ENCODE assay signal across 1 cellular context in the genomic region with DNA sequence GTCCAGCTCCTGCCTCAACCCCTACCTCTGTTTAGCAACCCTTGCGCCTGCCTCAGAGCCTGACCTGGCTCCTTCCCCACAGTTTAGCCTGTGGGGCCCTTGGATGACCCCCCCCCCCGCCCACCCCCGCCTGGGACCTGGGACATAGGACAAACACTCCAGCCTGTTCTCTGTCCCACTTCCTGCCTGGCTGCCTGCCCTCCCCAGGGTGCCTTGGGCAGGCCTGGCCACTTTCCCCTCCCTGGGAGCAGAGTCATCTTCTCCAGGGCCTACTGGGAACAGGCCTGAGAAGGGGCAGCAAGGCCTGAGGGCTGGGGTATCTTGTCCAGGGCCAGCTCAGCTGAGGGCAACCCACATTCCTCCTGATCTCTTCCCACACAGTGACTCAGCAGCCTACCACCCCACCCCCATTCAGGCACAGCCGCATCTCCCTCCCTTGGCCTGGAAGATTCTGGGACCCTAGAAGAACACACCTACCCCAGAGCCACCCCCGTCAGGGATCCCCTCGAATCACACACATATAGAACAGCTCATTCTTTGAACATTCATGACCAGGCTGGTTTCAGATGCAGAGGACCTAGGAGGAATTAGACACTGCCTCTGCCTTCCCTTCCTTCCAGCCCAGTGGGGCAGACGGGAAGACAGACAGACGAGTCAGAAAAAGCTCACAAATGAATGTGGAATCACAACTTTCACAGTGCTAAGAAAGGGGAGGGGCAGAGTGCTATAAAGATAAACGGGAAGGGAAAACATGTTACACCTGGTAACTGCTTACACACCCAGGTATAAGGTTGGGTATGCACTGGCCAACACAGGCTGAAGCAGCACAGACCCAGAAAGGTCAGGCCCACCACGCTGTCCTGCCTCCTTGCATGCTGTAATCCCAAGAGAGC.
TF ChIP-seq lines count a peak whose summit lies in the region.

No MANE protein-coding gene starts in this region.

TF ChIP-seq in K562, 482 proteins besides CTCF, POLR2A, EP300 and RAD21 (continued from another document and continues in another):
- TF ChIP-seq, protein P1, sequence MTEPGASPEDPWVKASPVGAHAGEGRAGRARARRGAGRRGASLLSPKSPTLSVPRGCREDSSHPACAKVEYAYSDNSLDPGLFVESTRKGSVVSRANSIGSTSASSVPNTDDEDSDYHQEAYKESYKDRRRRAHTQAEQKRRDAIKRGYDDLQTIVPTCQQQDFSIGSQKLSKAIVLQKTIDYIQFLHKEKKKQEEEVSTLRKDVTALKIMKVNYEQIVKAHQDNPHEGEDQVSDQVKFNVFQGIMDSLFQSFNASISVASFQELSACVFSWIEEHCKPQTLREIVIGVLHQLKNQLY (CRISPR knock-in tag; conservative IDR thresholded peaks at IDR 0.05): no peak
- TF ChIP-seq EWSR1 (IDR thresholded peaks at IDR 0.05; ENCODE audit: borderline replicate concordance, low read depth, partially characterized antibody) (no peak), MEF2A (IDR thresholded peaks at IDR 0.05; ENCODE audit: control insufficient read depth, low read depth, low read length) (no peak), ZNF324 (CRISPR knock-in tag; IDR thresholded peaks at IDR 0.05) (no peak), TEAD1 (CRISPR knock-in tag; IDR thresholded peaks at IDR 0.05) (peak in 1 of 2 experiments; percentile 82; a peak in 1 of 4 replicates), STAT5A (IDR thresholded peaks at IDR 0.05; ENCODE audit: borderline replicate concordance, low read length) (no peak), ZNF699 (CRISPR knock-in tag; IDR thresholded peaks at IDR 0.05; ENCODE audit: insufficient replicate concordance) (no peak), ZNF217 (CRISPR knock-in tag; IDR thresholded peaks at IDR 0.05) (no peak), ETV6 (IDR thresholded peaks at IDR 0.05; ENCODE audit: borderline replicate concordance in 1 of 2, low read depth in 2 of 2, low read length in 1 of 2) (no peak), ETV6 (CRISPR knock-in tag; IDR thresholded peaks at IDR 0.05; ENCODE audit: borderline replicate concordance) (no peak), BCL6 (CRISPR knock-in tag; IDR thresholded peaks at IDR 0.05) (no peak), KAT7 (CRISPR knock-in tag; IDR thresholded peaks at IDR 0.05; ENCODE audit: borderline replicate concordance) (0 out of 2 replicates have a peak, but pooled peaks have one; percentile 47), PPARD (CRISPR knock-in tag; IDR thresholded peaks at IDR 0.05) (no peak), ZNF583 (CRISPR knock-in tag; IDR thresholded peaks at IDR 0.05) (0 out of 2 replicates have a peak, but pooled peaks have one; percentile 46), MAFF (IDR thresholded peaks at IDR 0.05; ENCODE audit: low read length) (peak; percentile 79), ZNF644 (tag; IDR thresholded peaks at IDR 0.05; ENCODE audit: low read depth) (no peak; the same call in 1 of the 2 replicates), SETDB1 (IDR thresholded peaks at IDR 0.05; ENCODE audit: low read length) (no peak), CHD4 (IDR thresholded peaks at IDR 0.05; ENCODE audit: insufficient read depth, insufficient replicate concordance, low read depth, low read length, poor library complexity, severe bottlenecking) (no peak), ZNF717 (CRISPR knock-in tag; IDR thresholded peaks at IDR 0.05) (no peak), ZC3H8 (IDR thresholded peaks at IDR 0.05) (no peak), SRSF7 (optimal IDR thresholded peaks at IDR 0.05; ENCODE audit: low read depth, low read length) (no peak), COPS2 (conservative IDR thresholded peaks at IDR 0.05) (no peak), SIN3B (IDR thresholded peaks at IDR 0.05; ENCODE audit: low read depth) (0 out of 2 replicates have a peak, but pooled peaks have one; percentile 25), KDM5B (IDR thresholded peaks at IDR 0.05; ENCODE audit: insufficient replicate concordance, low read depth, low read length) (no peak)
- TF ChIP-seq, protein P2, sequence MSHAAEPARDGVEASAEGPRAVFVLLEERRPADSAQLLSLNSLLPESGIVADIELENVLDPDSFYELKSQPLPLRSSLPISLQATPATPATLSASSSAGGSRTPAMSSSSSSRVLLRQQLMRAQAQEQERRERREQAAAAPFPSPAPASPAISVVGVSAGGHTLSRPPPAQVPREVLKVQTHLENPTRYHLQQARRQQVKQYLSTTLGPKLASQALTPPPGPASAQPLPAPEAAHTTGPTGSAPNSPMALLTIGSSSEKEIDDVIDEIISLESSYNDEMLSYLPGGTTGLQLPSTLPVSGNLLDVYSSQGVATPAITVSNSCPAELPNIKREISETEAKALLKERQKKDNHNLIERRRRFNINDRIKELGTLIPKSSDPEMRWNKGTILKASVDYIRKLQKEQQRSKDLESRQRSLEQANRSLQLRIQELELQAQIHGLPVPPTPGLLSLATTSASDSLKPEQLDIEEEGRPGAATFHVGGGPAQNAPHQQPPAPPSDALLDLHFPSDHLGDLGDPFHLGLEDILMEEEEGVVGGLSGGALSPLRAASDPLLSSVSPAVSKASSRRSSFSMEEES (CRISPR knock-in tag; IDR thresholded peaks at IDR 0.05): no peak
- TF ChIP-seq, protein P3, sequence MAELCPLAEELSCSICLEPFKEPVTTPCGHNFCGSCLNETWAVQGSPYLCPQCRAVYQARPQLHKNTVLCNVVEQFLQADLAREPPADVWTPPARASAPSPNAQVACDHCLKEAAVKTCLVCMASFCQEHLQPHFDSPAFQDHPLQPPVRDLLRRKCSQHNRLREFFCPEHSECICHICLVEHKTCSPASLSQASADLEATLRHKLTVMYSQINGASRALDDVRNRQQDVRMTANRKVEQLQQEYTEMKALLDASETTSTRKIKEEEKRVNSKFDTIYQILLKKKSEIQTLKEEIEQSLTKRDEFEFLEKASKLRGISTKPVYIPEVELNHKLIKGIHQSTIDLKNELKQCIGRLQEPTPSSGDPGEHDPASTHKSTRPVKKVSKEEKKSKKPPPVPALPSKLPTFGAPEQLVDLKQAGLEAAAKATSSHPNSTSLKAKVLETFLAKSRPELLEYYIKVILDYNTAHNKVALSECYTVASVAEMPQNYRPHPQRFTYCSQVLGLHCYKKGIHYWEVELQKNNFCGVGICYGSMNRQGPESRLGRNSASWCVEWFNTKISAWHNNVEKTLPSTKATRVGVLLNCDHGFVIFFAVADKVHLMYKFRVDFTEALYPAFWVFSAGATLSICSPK (IDR thresholded peaks at IDR 0.05; ENCODE audit: borderline replicate concordance): no peak
- TF ChIP-seq, protein P4, sequence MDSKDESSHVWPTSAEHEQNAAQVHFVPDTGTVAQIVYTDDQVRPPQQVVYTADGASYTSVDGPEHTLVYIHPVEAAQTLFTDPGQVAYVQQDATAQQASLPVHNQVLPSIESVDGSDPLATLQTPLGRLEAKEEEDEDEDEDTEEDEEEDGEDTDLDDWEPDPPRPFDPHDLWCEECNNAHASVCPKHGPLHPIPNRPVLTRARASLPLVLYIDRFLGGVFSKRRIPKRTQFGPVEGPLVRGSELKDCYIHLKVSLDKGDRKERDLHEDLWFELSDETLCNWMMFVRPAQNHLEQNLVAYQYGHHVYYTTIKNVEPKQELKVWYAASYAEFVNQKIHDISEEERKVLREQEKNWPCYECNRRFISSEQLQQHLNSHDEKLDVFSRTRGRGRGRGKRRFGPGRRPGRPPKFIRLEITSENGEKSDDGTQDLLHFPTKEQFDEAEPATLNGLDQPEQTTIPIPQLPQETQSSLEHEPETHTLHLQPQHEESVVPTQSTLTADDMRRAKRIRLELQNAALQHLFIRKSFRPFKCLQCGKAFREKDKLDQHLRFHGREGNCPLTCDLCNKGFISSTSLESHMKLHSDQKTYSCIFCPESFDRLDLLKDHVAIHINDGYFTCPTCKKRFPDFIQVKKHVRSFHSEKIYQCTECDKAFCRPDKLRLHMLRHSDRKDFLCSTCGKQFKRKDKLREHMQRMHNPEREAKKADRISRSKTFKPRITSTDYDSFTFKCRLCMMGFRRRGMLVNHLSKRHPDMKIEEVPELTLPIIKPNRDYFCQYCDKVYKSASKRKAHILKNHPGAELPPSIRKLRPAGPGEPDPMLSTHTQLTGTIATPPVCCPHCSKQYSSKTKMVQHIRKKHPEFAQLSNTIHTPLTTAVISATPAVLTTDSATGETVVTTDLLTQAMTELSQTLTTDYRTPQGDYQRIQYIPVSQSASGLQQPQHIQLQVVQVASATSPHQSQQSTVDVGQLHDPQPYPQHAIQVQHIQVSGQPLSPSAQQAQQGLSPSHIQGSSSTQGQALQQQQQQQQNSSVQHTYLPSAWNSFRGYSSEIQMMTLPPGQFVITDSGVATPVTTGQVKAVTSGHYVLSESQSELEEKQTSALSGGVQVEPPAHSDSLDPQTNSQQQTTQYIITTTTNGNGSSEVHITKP (IDR thresholded peaks at IDR 0.05; ENCODE audit: partially characterized antibody): peak; percentile 72
- TF ChIP-seq, protein P5, sequence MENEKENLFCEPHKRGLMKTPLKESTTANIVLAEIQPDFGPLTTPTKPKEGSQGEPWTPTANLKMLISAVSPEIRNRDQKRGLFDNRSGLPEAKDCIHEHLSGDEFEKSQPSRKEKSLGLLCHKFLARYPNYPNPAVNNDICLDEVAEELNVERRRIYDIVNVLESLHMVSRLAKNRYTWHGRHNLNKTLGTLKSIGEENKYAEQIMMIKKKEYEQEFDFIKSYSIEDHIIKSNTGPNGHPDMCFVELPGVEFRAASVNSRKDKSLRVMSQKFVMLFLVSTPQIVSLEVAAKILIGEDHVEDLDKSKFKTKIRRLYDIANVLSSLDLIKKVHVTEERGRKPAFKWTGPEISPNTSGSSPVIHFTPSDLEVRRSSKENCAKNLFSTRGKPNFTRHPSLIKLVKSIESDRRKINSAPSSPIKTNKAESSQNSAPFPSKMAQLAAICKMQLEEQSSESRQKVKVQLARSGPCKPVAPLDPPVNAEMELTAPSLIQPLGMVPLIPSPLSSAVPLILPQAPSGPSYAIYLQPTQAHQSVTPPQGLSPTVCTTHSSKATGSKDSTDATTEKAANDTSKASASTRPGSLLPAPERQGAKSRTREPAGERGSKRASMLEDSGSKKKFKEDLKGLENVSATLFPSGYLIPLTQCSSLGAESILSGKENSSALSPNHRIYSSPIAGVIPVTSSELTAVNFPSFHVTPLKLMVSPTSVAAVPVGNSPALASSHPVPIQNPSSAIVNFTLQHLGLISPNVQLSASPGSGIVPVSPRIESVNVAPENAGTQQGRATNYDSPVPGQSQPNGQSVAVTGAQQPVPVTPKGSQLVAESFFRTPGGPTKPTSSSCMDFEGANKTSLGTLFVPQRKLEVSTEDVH (IDR thresholded peaks at IDR 0.05; ENCODE audit: low read depth, partially characterized antibody): no peak
- TF ChIP-seq, protein P6, sequence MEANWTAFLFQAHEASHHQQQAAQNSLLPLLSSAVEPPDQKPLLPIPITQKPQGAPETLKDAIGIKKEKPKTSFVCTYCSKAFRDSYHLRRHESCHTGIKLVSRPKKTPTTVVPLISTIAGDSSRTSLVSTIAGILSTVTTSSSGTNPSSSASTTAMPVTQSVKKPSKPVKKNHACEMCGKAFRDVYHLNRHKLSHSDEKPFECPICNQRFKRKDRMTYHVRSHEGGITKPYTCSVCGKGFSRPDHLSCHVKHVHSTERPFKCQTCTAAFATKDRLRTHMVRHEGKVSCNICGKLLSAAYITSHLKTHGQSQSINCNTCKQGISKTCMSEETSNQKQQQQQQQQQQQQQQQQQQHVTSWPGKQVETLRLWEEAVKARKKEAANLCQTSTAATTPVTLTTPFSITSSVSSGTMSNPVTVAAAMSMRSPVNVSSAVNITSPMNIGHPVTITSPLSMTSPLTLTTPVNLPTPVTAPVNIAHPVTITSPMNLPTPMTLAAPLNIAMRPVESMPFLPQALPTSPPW (CRISPR knock-in tag; IDR thresholded peaks at IDR 0.05): peak; percentile 62
- TF ChIP-seq, protein P7, sequence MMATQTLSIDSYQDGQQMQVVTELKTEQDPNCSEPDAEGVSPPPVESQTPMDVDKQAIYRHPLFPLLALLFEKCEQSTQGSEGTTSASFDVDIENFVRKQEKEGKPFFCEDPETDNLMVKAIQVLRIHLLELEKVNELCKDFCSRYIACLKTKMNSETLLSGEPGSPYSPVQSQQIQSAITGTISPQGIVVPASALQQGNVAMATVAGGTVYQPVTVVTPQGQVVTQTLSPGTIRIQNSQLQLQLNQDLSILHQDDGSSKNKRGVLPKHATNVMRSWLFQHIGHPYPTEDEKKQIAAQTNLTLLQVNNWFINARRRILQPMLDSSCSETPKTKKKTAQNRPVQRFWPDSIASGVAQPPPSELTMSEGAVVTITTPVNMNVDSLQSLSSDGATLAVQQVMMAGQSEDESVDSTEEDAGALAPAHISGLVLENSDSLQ (IDR thresholded peaks at IDR 0.05): no peak; the same call in 1 of the 2 replicates
- TF ChIP-seq, protein P8, sequence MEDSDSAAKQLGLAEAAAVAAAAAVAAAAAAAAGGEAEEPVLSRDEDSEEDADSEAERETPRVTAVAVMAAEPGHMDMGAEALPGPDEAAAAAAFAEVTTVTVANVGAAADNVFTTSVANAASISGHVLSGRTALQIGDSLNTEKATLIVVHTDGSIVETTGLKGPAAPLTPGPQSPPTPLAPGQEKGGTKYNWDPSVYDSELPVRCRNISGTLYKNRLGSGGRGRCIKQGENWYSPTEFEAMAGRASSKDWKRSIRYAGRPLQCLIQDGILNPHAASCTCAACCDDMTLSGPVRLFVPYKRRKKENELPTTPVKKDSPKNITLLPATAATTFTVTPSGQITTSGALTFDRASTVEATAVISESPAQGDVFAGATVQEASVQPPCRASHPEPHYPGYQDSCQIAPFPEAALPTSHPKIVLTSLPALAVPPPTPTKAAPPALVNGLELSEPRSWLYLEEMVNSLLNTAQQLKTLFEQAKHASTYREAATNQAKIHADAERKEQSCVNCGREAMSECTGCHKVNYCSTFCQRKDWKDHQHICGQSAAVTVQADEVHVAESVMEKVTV (CRISPR knock-in tag; IDR thresholded peaks at IDR 0.05): no peak
- TF ChIP-seq, protein P9, sequence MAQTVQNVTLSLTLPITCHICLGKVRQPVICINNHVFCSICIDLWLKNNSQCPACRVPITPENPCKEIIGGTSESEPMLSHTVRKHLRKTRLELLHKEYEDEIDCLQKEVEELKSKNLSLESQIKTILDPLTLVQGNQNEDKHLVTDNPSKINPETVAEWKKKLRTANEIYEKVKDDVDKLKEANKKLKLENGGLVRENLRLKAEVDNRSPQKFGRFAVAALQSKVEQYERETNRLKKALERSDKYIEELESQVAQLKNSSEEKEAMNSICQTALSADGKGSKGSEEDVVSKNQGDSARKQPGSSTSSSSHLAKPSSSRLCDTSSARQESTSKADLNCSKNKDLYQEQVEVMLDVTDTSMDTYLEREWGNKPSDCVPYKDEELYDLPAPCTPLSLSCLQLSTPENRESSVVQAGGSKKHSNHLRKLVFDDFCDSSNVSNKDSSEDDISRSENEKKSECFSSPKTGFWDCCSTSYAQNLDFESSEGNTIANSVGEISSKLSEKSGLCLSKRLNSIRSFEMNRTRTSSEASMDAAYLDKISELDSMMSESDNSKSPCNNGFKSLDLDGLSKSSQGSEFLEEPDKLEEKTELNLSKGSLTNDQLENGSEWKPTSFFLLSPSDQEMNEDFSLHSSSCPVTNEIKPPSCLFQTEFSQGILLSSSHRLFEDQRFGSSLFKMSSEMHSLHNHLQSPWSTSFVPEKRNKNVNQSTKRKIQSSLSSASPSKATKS (CRISPR knock-in tag; IDR thresholded peaks at IDR 0.05): no peak
- TF ChIP-seq, protein P10, sequence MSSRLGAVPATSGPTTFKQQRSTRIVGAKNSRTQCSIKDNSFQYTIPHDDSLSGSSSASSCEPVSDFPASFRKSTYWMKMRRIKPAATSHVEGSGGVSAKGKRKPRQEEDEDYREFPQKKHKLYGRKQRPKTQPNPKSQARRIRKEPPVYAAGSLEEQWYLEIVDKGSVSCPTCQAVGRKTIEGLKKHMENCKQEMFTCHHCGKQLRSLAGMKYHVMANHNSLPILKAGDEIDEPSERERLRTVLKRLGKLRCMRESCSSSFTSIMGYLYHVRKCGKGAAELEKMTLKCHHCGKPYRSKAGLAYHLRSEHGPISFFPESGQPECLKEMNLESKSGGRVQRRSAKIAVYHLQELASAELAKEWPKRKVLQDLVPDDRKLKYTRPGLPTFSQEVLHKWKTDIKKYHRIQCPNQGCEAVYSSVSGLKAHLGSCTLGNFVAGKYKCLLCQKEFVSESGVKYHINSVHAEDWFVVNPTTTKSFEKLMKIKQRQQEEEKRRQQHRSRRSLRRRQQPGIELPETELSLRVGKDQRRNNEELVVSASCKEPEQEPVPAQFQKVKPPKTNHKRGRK (tag; IDR thresholded peaks at IDR 0.05): no peak
- TF ChIP-seq, protein P11, sequence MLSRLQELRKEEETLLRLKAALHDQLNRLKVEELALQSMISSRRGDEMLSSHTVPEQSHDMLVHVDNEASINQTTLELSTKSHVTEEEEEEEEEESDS (CRISPR knock-in tag; IDR thresholded peaks at IDR 0.05): no peak
